ENCODE assay signal across 1 cellular context in genomic region chr6:143539723-143540122, GRCh38.
TF ChIP-seq lines count a peak whose summit lies in the region.

No MANE protein-coding gene starts in this region.

TF ChIP-seq in GM12878, 131 proteins besides CTCF, POLR2A, EP300 and RAD21:
- TF ChIP-seq MEF2B (IDR thresholded peaks at IDR 0.05; ENCODE audit: partially characterized antibody, poor library complexity, severe bottlenecking) (no peak), MYC (IDR thresholded peaks at IDR 0.05; ENCODE audit: insufficient read depth, insufficient read length, insufficient replicate concordance, low read length, severe bottlenecking) (no peak), MEF2A (IDR thresholded peaks at IDR 0.05; ENCODE audit: insufficient read depth, low read depth, low read length) (no peak), ATF2 (IDR thresholded peaks at IDR 0.05; ENCODE audit: low read length) (no peak), PAX8 (IDR thresholded peaks at IDR 0.05) (no peak)
